26 cellular contexts compared by ENCODE assay signal in the genomic region with DNA sequence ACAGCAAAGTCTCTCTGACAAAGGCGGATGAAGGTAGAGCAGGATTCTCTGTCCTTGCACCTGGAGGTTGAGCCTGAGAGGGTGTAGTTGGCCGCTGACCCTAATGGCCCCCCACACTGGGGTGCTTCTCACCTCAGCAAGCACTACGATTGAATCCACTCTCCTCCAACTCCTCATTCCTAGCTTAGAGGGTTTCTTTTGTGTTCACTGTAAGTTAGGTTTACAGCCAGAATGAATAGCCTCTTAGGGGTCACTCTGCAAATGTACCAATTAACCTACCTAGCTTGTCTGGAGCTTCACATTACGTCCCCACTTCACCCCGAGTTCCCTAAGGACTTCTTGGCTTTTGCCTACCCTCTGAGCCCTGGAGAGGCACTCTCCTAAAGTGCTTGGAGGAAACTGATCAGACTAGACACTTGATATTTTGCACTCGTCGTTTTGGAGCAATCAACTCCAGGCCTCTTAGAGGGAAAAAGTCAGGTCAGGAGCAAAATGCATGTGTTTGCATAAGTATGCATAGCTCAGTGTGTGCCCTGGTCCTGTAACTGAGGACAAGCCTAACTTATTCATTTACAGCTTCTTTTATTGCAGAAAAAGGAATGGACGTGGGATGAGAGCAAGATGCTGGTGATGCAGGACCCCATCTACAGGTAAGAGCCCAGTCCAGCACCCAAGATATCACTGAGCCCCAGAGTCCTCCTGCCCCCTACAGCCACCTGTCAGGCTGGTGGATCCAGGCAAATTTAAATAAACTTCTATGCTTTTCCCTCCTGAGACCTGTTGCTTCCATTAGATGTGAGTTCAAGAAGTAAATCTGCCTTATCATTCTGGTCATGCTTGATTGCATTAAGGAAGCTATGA.
A peak's percentile ranks its signal among the peaks of the same experiment; 100 is the strongest.
DNase-seq lines count a peak whose midpoint lies in the region; ATAC-seq, FAIRE-seq and TF ChIP-seq lines count a peak whose summit lies in the region.
"Had no signal": no experiment of that assay in that cellular context is flagged by ENCODE, and none has a peak within 500 bp of the region (broad histone marks: within the 10 kb centered on the region; RNA-seq: fewer than 3 reads in every experiment).

No MANE protein-coding gene starts in this region.

- TF ChIP-seq RAD21 in K562 (CRISPR knock-in tag; conservative IDR thresholded peaks at IDR 0.05 in 1 of 2, IDR thresholded peaks at IDR 0.05 in 1 of 2): no peak

- no TSS peak for BruUV-seq in K562 (replicated peaks; lab: Mats Ljungman, UMichigan)

- no peak overlapping the region for H4K8ac ChIP-seq in mesendoderm (ENCODE audit: low read depth, low read length)

- no peak overlapping the region for H3K4ac ChIP-seq in mesendoderm (ENCODE audit: low read depth, low read length)

- H3K4me2 ChIP-seq in K562 (ENCODE audit: insufficient read depth, low read length) (no peak overlapping the region), mesendoderm (ENCODE audit: low read length) (no peak overlapping the region)

- H3K36me3 Mint-ChIP-seq in activated naive CD4-positive, alpha-beta T cell treated with anti-CD3 and anti-CD28 coated beads, Interleukin-2, amount 50 U/mL, for 72 hours: no peaks in the 10 kb centered on the region
- H3K36me3 Mint-ChIP-seq: activated naive CD8-positive, alpha-beta T cell; IgD-negative memory B cell; stimulated activated naive B cell treated with anti-CD40 and anti-IgM and Interleukin-4, amounts not matched to agents 10 μg/mL and 1 μg/mL and 100 μg/mL, for 72 hours had no signal

- no peaks in the 10 kb centered on the region for H3K36me3 ChIP-seq in HEK293 (ENCODE audit: control insufficient read depth in 2 of 2, insufficient read depth in 1 of 2, low read length in 2 of 2)
- no peaks in the 10 kb centered on the region for H3K36me3 ChIP-seq in K562 (ENCODE audit: control insufficient read depth, insufficient read depth, low read length)
- H3K36me3 ChIP-seq in mesendoderm (ENCODE audit: control insufficient read depth, insufficient read depth, low read length): no peaks in the 10 kb centered on the region

- ATAC-seq in K562 (peak; percentile 58; the same call in 2 of the 3 replicates), GM21423 (IDR thresholded peaks at IDR 0.05; ENCODE audit: unreplicated experiment) (no peak)
- no peak for ATAC-seq in activated naive CD4-positive, alpha-beta T cell treated with anti-CD3 and anti-CD28 coated beads, Interleukin-2, amount 50 U/mL, for 72 hours
- ATAC-seq: activated CD8-positive, alpha-beta T cell treated with anti-CD3 and anti-CD28 coated beads for 36 hours; stimulated activated naive B cell treated with anti-CD40 and anti-IgM and Interleukin-4, amounts not matched to agents 10 μg/mL and 1 μg/mL and 100 μg/mL, for 72 hours had no signal

- no peak overlapping the region for H2BK5ac ChIP-seq in mesendoderm (ENCODE audit: low read length)

- H3K27ac ChIP-seq in HEK293 (ENCODE audit: extremely low read depth, low read depth, low read length) (no peak overlapping the region), K562 (ENCODE audit: extremely low read depth, low read depth, low read length) (no peak overlapping the region), mesendoderm (ENCODE audit: low read depth, low read length) (no peak overlapping the region)
- H3K27ac ChIP-seq: C4-2B had no signal

- H3K79me1 ChIP-seq in mesendoderm (ENCODE audit: low read length): peaks cover 2% of the 10 kb centered on the region

- H3K18ac ChIP-seq in mesendoderm (ENCODE audit: low read length): no peak overlapping the region

- CTCF ChIA-PET in HEK293 (lab: Yijun Ruan, JAX): no interaction called here
- CTCF ChIA-PET in K562 (lab: Yijun Ruan, JAX; ENCODE audit: low intra/inter-chr PET ratio): no interaction called here

- 6% methylated on average over 8 of the region's 8 CpGs for WGBS in K562 (ENCODE audit: insufficient coverage, low coverage, missing lambda C conversion rate)
- WGBS in mesendoderm (ENCODE audit: extremely low coverage, insufficient coverage, low lambda C conversion rate): no CpG with 5 or more reads among the region's 8 CpGs

- H3K9me3 ChIP-seq in HEK293 (ENCODE audit: control insufficient read depth, insufficient read depth, low read depth, low read length) (no peaks in the 10 kb centered on the region), K562 (replicated peaks; ENCODE audit: control insufficient read depth, insufficient read depth, low read depth, low read length) (no peaks in the 10 kb centered on the region)

- H3K79me2 ChIP-seq in K562 (ENCODE audit: control insufficient read depth, insufficient read depth, low read length): no peaks in the 10 kb centered on the region
- H3K79me2 ChIP-seq in mesendoderm (ENCODE audit: control insufficient read depth, insufficient read depth, low read length): no peaks in the 10 kb centered on the region

- H3K9me3 Mint-ChIP-seq in activated naive CD4-positive, alpha-beta T cell treated with anti-CD3 and anti-CD28 coated beads, Interleukin-2, amount 50 U/mL, for 72 hours: no peaks in the 10 kb centered on the region
- H3K9me3 Mint-ChIP-seq: activated CD8-positive, alpha-beta T cell treated with anti-CD3 and anti-CD28 coated beads for 36 hours; activated T-helper 2 cell treated with anti-CD3 and anti-CD28 coated beads, Interferon-gamma antibody, Interleukin-2, Interleukin-4, amounts not matched to agents 10 μg/mL and 5 μg/mL and 100 μg/mL, durations not matched to agents 14 hours and 24 hours and 36 hours; T-helper 1 cell treated with Interleukin-12 subunit alpha and Interleukin-12 subunit beta and Interleukin-4 antibody, amounts not matched to agents 30 μg/mL and 1 μg/mL, for 36 hours had no signal

- H3K27me3 ChIP-seq in K562 (ENCODE audit: control insufficient read depth in 2 of 2, insufficient read depth in 2 of 2, low read length in 2 of 2) (peaks cover 6 to 12% of the 10 kb centered on the region in 2 experiments; a peak in 3 of 5 replicates), mesendoderm (ENCODE audit: insufficient read depth, low read length, poor library complexity) (no peaks in the 10 kb centered on the region)

- H2BK120ac ChIP-seq in mesendoderm (ENCODE audit: low read depth, low read length): no peak overlapping the region

- no peak overlapping the region for H3K56ac ChIP-seq in mesendoderm (ENCODE audit: low read length)

- TF ChIP-seq EP300 in K562 (IDR thresholded peaks at IDR 0.05; ENCODE audit: low read length): no peak

- H3K4me3 ChIP-seq in HEK293 (ENCODE audit: low read depth, low read length): no peak overlapping the region
- no peak overlapping the region for H3K4me3 ChIP-seq in K562
- H3K4me3 ChIP-seq in mesendoderm (ENCODE audit: low read length): no peak overlapping the region

- H3K23ac ChIP-seq in mesendoderm (ENCODE audit: low read length): no peak overlapping the region

- no peak overlapping the region for H2AK5ac ChIP-seq in mesendoderm (ENCODE audit: low read length)

- no peak overlapping the region for H3K27ac Mint-ChIP-seq in activated naive CD4-positive, alpha-beta T cell treated with anti-CD3 and anti-CD28 coated beads, Interleukin-2, amount 50 U/mL, for 72 hours
- H3K27ac Mint-ChIP-seq: activated CD8-positive, alpha-beta T cell treated with anti-CD3 and anti-CD28 coated beads for 36 hours; activated naive CD8-positive, alpha-beta T cell; activated T-helper 2 cell treated with anti-CD3 and anti-CD28 coated beads, Interferon-gamma antibody, Interleukin-2, Interleukin-4, amounts not matched to agents 10 μg/mL and 5 μg/mL and 100 μg/mL, durations not matched to agents 14 hours and 24 hours and 36 hours; IgD-negative memory B cell; progenitor cell of endocrine pancreas; stimulated activated naive B cell treated with anti-CD40 and anti-IgM and Interleukin-4, amounts not matched to agents 10 μg/mL and 1 μg/mL and 100 μg/mL, for 72 hours; T-helper 1 cell treated with Interleukin-12 subunit alpha and Interleukin-12 subunit beta and Interleukin-4 antibody, amounts not matched to agents 30 μg/mL and 1 μg/mL, for 36 hours had no signal

- TF ChIP-seq POLR2A in K562 (conservative IDR thresholded peaks at IDR 0.05): no peak

- DNase-seq in NCI-H187 (lab: John Stamatoyannopoulos, UW) (peak; percentile 93 to 94), K562 (ENCODE audit: extremely low read depth in 1 of 4, low spot score in 3 of 4) (no peak), mesendoderm (peak; percentile 33), NCI-H510A treated with DMSO at 0.1 percent for 48 hours (lab: John Stamatoyannopoulos, UW) (no peak), DMS153 treated with DMSO at 0.1 percent for 48 hours (lab: John Stamatoyannopoulos, UW; ENCODE audit: unreplicated experiment) (no peak)
- no peak for DNase-seq in activated naive CD4-positive, alpha-beta T cell treated with anti-CD3 and anti-CD28 coated beads, Interleukin-2, amount 50 U/mL, for 72 hours (ENCODE audit: low spot score in 2 of 2)
- DNase-seq: activated CD4-positive, CD25-positive, alpha-beta regulatory T cell treated with anti-CD3 and anti-CD28 coated beads, Interleukin-2, amount 50 U/mL, for 72 hours; activated CD8-positive, alpha-beta T cell treated with anti-CD3 and anti-CD28 coated beads for 36 hours; anterior cingulate cortex; effector CD4-positive, alpha-beta T cell; kidney glomerular epithelial cell; NCI-H1436 treated with DMSO at 0.1 percent for 48 hours; NCI-H82; stimulated activated CD4-positive, alpha-beta T cell treated with anti-CD3 and anti-CD28 coated beads, Interleukin-15, amount 100 ng/mL, for 24 hours; stimulated activated naive B cell treated with anti-CD40 and anti-IgM and Interleukin-4, amounts not matched to agents 10 μg/mL and 1 μg/mL and 100 μg/mL, for 72 hours had no signal

- POLR2A ChIA-PET in HEK293 (lab: Yijun Ruan, JAX) (no interaction called here), K562 (lab: Yijun Ruan, JAX) (interaction anchor here (0.6 kb wide), 1 partner anchor 57 kb away, joined by 5 read pairs; no protein-coding TSS in a partner anchor)

- intact Hi-C loops in K562 (cut with micrococcal nuclease): no loop called here

- no peaks in the 10 kb centered on the region for H4K20me1 ChIP-seq in K562 (replicated peaks; ENCODE audit: control insufficient read depth, insufficient read depth, low read length)

- in situ Hi-C loops in K562 (cut with MboI): no loop called here

- H2BK15ac ChIP-seq in mesendoderm (replicated peaks; ENCODE audit: low read depth): no peak overlapping the region

- H3K9ac ChIP-seq in K562 (ENCODE audit: insufficient read depth in 1 of 2, low read depth in 2 of 2, low read length in 2 of 2): no peak overlapping the region
- no peak overlapping the region for H3K9ac ChIP-seq in mesendoderm (ENCODE audit: low read length)

- no peak overlapping the region for H2AFZ ChIP-seq in K562 (ENCODE audit: low read depth, low read length)

- no peak overlapping the region for H4K5ac ChIP-seq in mesendoderm (ENCODE audit: low read length)

- 0 out of 2 replicates have a peak, but pooled peaks cover 3% of the 10 kb centered on the region for H3K4me1 ChIP-seq in HEK293 (ENCODE audit: control insufficient read depth, insufficient read depth, low read length)
- H3K4me1 ChIP-seq in K562 (replicated peaks in 1 of 2; ENCODE audit: control insufficient read depth in 2 of 2, insufficient read depth in 2 of 2, low read length in 2 of 2): no peaks in the 10 kb centered on the region
- peaks cover 7% of the 10 kb centered on the region for H3K4me1 ChIP-seq in mesendoderm (ENCODE audit: control insufficient read depth, low read depth, low read length)

- TF ChIP-seq CTCF in HEK293 (tag by site-specific recombination; IDR thresholded peaks at IDR 0.05) (no peak), K562 (IDR thresholded peaks at IDR 0.05 in 2 of 3, conservative IDR thresholded peaks at IDR 0.05 in 1 of 3; ENCODE audit: insufficient read depth in 2 of 3, low read depth in 1 of 3, low read length in 3 of 3) (peak in 1 of 3 experiments; percentile 54; a peak in 2 of 6 replicates)

- H3K9me1 ChIP-seq in K562 (ENCODE audit: control insufficient read depth, insufficient read depth, low read length): no peaks in the 10 kb centered on the region

- no peak for FAIRE-seq in K562 (lab: Jason Lieb, UNC)
- FAIRE-seq: bronchial epithelial cell, colon, TTC549 had no signal

Comparison
In these comparisons a context has a peak if more than half of its experiments do, and no peak if none do; other contexts are left out.
1. DNase-seq: peak in NCI-H187 (2 of 2) and mesendoderm (single experiment); none in K562 (0 of 4), NCI-H510A treated with DMSO at 0.1 percent for 48 hours (single experiment), DMS153 treated with DMSO at 0.1 percent for 48 hours (single experiment) and activated naive CD4-positive, alpha-beta T cell treated with anti-CD3 and anti-CD28 coated beads, Interleukin-2, amount 50 U/mL, for 72 hours (0 of 2).